Comparison of ENCODE assay signal across 8 cellular contexts in the genomic region with DNA sequence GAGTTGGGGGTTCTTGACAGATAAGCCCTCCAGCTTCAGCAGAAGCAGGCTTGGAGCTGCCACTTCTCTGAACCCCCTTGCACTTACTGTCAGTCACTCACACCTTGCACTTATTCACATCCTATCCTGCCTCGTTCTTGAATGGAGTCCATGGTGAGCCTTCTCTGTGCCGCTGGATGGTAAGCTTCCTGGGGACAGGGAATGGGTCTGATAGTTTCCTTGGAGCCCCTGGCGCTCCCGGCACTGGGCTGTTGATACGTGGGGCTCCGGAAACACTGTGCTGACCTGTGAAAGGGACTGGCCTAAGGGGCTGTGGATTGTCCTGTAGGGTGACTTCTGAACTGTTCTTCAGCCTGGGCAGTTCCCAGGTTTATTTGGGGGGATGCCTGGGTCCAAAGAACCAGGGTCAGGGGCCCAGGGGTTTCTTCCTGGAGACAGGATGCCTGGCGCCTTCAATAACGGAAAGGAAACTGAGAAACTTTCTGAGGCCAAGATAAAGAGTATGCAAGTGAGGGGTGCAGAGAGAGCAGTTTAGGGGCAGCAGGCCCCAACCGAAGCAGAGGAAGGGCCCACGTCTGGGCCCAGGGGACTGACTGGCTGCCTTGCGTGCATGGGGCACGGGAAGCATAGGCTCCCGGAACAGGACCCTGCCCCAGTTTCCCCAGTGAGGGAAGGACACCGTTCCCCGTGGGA. TPM values are rescaled to one million over a fixed set of nuclear protein-coding genes. Genes with fewer than 3 reads are reported as not detected.
DNase-seq lines count a peak whose midpoint lies in the region; ATAC-seq and TF ChIP-seq lines count a peak whose summit lies in the region.

No MANE protein-coding gene starts in this region.

- ATAC-seq in DND-41 (ENCODE audit: insufficient read depth, low read depth) (peak; percentile 44), GM21447 (IDR thresholded peaks at IDR 0.05; ENCODE audit: unreplicated experiment) (peak; percentile 45)

- peak overlapping the region; percentile 90 to 97 (median 92) for H3K27ac Mint-ChIP-seq in brain

- WGBS in mesodermal cell (ENCODE audit: insufficient coverage in 2 of 2), 2 experiments = 32 to 34% methylated on average over 15 of the region's 15 CpGs

- H3K4me3 Mint-ChIP-seq in brain = peak overlapping the region; percentile 89 to 95 (median 90)

- H3K4me2 ChIP-seq in DND-41 (ENCODE audit: insufficient read depth, low read length) = peak overlapping the region; percentile 96

- peak overlapping the region; percentile 95 for H3K27ac ChIP-seq in DND-41 (ENCODE audit: low read length)
- H3K27ac ChIP-seq in mesodermal cell (ENCODE audit: low read depth, low read length, severe bottlenecking) = peak overlapping the region; percentile 29

- H3K9me3 ChIP-seq in DND-41 (ENCODE audit: insufficient read depth, low read length, severe bottlenecking) = no peaks in the 10 kb centered on the region
- H3K9me3 ChIP-seq in mesodermal cell (ENCODE audit: control insufficient read depth, low read length) = no peaks in the 10 kb centered on the region

- H3K27me3 ChIP-seq in DND-41 (ENCODE audit: insufficient read depth, low read length, poor library complexity) = no peaks in the 10 kb centered on the region

- peaks cover 93% of the 10 kb centered on the region for H3K79me2 ChIP-seq in DND-41 (ENCODE audit: insufficient read depth, low read length)

- H3K36me3 Mint-ChIP-seq in brain = peaks cover 22% of the 10 kb centered on the region

- peaks cover 80% of the 10 kb centered on the region for H3K4me1 Mint-ChIP-seq in brain

- DNase-seq in DND-41 (peak; percentile 36), SIG-M5 (lab: John Stamatoyannopoulos, UW) (no peak), germinal center (ENCODE audit: low spot score) (no peak), nucleus accumbens (lab: John Stamatoyannopoulos, UW) (no peak)
- peak; percentile 30 for DNase-seq in Jurkat, Clone E6-1 (ENCODE audit: low read depth, low spot score)

- peak overlapping the region; percentile 94 for H2AFZ ChIP-seq in DND-41 (ENCODE audit: low read depth, low read length)

- H3K4me1 ChIP-seq in DND-41 (ENCODE audit: insufficient read depth, low read length) (peaks cover 79% of the 10 kb centered on the region), mesodermal cell (ENCODE audit: control insufficient read depth, insufficient read depth, low read length, poor library complexity, severe bottlenecking) (peaks cover 27% of the 10 kb centered on the region)

- H3K27me3 Mint-ChIP-seq in brain = no peaks in the 10 kb centered on the region

- peaks cover 0 to 7% (median 2%) of the 10 kb centered on the region in 5 experiments for H3K9me3 Mint-ChIP-seq in brain

- peaks cover 22% of the 10 kb centered on the region for H3K36me3 ChIP-seq in DND-41 (ENCODE audit: insufficient read depth, low read length)
- peaks cover 19% of the 10 kb centered on the region for H3K36me3 ChIP-seq in mesodermal cell (ENCODE audit: control insufficient read depth, insufficient read depth, low read length)

- peak overlapping the region; percentile 89 for H3K9ac ChIP-seq in DND-41 (ENCODE audit: low read depth, low read length)

- H3K4me3 ChIP-seq in DND-41 (ENCODE audit: low read depth in 1 of 2, low read length in 2 of 2) = peak overlapping the region; percentile 75 to 78
- peak overlapping the region; percentile 96 for H3K4me3 ChIP-seq in Jurkat, Clone E6-1 (ENCODE audit: low read length)
- peak overlapping the region; percentile 69 for H3K4me3 ChIP-seq in mesodermal cell (ENCODE audit: extremely low read depth, insufficient read depth, low read length, poor library complexity, severe bottlenecking)

- TF ChIP-seq CTCF in DND-41 (IDR thresholded peaks at IDR 0.05; ENCODE audit: borderline replicate concordance, extremely low read depth, low read length, poor library complexity, severe bottlenecking) (no peak), brain (conservative IDR thresholded peaks at IDR 0.05) (no peak)

- peaks cover 33% of the 10 kb centered on the region for H4K20me1 ChIP-seq in DND-41 (ENCODE audit: insufficient read depth, low read length)

RNA-seq across cellular contexts. Expression of a gene that starts 0.7 kb away (rescaled TPM):
- polyA plus RNA-seq in Jurkat, Clone E6-1 (2012; ENCODE audit: insufficient read depth, insufficient read length) = 22.6 TPM
- 43.9 TPM for polyA plus RNA-seq in brain (ENCODE audit: insufficient read depth, low read depth, low replicate concordance)
- polyA plus RNA-seq in mesodermal cell (2013, experiment 1 of 2) = 20.6 TPM
- polyA plus RNA-seq in mesodermal cell (2013, experiment 2 of 2) = 13.5 TPM

RNA-seq across cellular contexts. Expression of a gene that starts 50.9 kb away (rescaled TPM):
- 54.6 TPM for polyA plus RNA-seq in Jurkat, Clone E6-1 (2012; ENCODE audit: insufficient read depth, insufficient read length)
- 30.1 TPM for polyA plus RNA-seq in brain (ENCODE audit: insufficient read depth, low read depth, low replicate concordance)
- polyA plus RNA-seq in mesodermal cell (2013, experiment 1 of 2) = 19.8 TPM
- 18.5 TPM for polyA plus RNA-seq in mesodermal cell (2013, experiment 2 of 2)

Comparison
In these comparisons a context has a peak if more than half of its experiments do, and no peak if none do; other contexts are left out.
1. DNase-seq: peak in DND-41 (single experiment) and Jurkat, Clone E6-1 (single experiment); none in SIG-M5 (single experiment), germinal center (single experiment) and nucleus accumbens (0 of 56).
2. Peak in every context shown above with its lines, with median percentiles within 50 percentile points of each other: H3K4me3 ChIP-seq.